ENCODE assay signal across 19 cellular contexts in genomic region chr1:2950926-2951305, GRCh38.
DNase-seq lines count a peak whose midpoint lies in the region; ATAC-seq and TF ChIP-seq lines count a peak whose summit lies in the region.
"Had no signal": no experiment of that assay in that cellular context is flagged by ENCODE, and none has a peak within 500 bp of the region (broad histone marks: within the 10 kb centered on the region; RNA-seq: fewer than 3 reads in every experiment).

No MANE protein-coding gene starts in this region.

- no peak overlapping the region for H3K4me3 Mint-ChIP-seq in activated B cell treated with CpG ODN at 0.5 μM for 24 hours
- no peak overlapping the region for H3K4me3 Mint-ChIP-seq in stimulated activated memory B cell treated with anti-CD40 and anti-IgM and Interleukin-4, amounts not matched to agents 10 μg/mL and 1 μg/mL and 100 μg/mL, for 72 hours
- no peak overlapping the region for H3K4me3 Mint-ChIP-seq in activated T-helper 17 cell treated with anti-CD3 and anti-CD28 coated beads, Interleukin-2, amount 50 U/mL, for 72 hours

- peaks cover 74% of the 10 kb centered on the region for H3K4me1 Mint-ChIP-seq in activated B cell treated with CpG ODN at 0.5 μM for 24 hours
- H3K4me1 Mint-ChIP-seq in stimulated activated memory B cell treated with anti-CD40 and anti-IgM and Interleukin-4, amounts not matched to agents 10 μg/mL and 1 μg/mL and 100 μg/mL, for 72 hours = peaks cover 59% of the 10 kb centered on the region
- no peaks in the 10 kb centered on the region for H3K4me1 Mint-ChIP-seq in activated T-helper 17 cell treated with anti-CD3 and anti-CD28 coated beads, Interleukin-2, amount 50 U/mL, for 72 hours

- H3K27me3 ChIP-seq in lower lobe of right lung (ENCODE audit: low read depth) = peaks cover 42% of the 10 kb centered on the region

- CTCF ChIA-PET in activated B cell treated with CpG ODN at 0.5 μM for 24 hours (lab: Charles Lee) = no interaction called here

- H3K9me3 Mint-ChIP-seq in activated B cell treated with CpG ODN at 0.5 μM for 24 hours = peaks cover 20% of the 10 kb centered on the region
- peaks cover 24% of the 10 kb centered on the region for H3K9me3 Mint-ChIP-seq in stimulated activated memory B cell treated with anti-CD40 and anti-IgM and Interleukin-4, amounts not matched to agents 10 μg/mL and 1 μg/mL and 100 μg/mL, for 72 hours
- H3K9me3 Mint-ChIP-seq in activated T-helper 17 cell treated with anti-CD3 and anti-CD28 coated beads, Interleukin-2, amount 50 U/mL, for 72 hours = peaks cover 12% of the 10 kb centered on the region

- ATAC-seq in left cardiac atrium = no peak
- ATAC-seq in activated B cell treated with CpG ODN at 0.5 μM for 24 hours (ENCODE audit: low read depth) = no peak
- ATAC-seq in lower lobe of right lung = no peak
- no peak for ATAC-seq in stimulated activated memory B cell treated with anti-CD40 and anti-IgM and Interleukin-4, amounts not matched to agents 10 μg/mL and 1 μg/mL and 100 μg/mL, for 72 hours
- ATAC-seq in activated T-helper 17 cell treated with anti-CD3 and anti-CD28 coated beads, Interleukin-2, amount 50 U/mL, for 72 hours (replicated peaks) = no peak
- ATAC-seq: A549 had no signal

- DNase-seq in left cardiac atrium = peak; percentile 11
- DNase-seq in cardiac septum (ENCODE audit: low spot score) = no peak
- no peak for DNase-seq in activated B cell treated with CpG ODN at 0.5 μM for 24 hours
- DNase-seq in lower lobe of right lung = peak; percentile 28
- no peak for DNase-seq in activated CD8-positive, alpha-beta memory T cell treated with anti-CD3 and anti-CD28 coated beads for 24 hours
- DNase-seq in G401 (ENCODE audit: low spot score) = no peak
- DNase-seq: GDM1, GM23248, KG1, NCI-H1105 treated with DMSO at 0.1 percent for 48 hours, NCI-H187, NCI-H2107, NCI-H510A treated with DMSO at 0.1 percent for 48 hours, NCI-H774, SIG-M5 had no signal

- peak overlapping the region; percentile 65 for H3K27ac Mint-ChIP-seq in activated B cell treated with CpG ODN at 0.5 μM for 24 hours
- peak overlapping the region; percentile 80 for H3K27ac Mint-ChIP-seq in stimulated activated memory B cell treated with anti-CD40 and anti-IgM and Interleukin-4, amounts not matched to agents 10 μg/mL and 1 μg/mL and 100 μg/mL, for 72 hours
- H3K27ac Mint-ChIP-seq in activated T-helper 17 cell treated with anti-CD3 and anti-CD28 coated beads, Interleukin-2, amount 50 U/mL, for 72 hours = no peak overlapping the region

- intact Hi-C loops in left cardiac atrium (cut with DNase I) (no loop called here), cardiac septum (cut with DNase I) (no loop called here), activated B cell treated with CpG ODN at 0.5 μM for 24 hours (cut with micrococcal nuclease) (no loop called here), lower lobe of right lung (cut with DNase I) (no loop called here)

- TF ChIP-seq CTCF in activated B cell treated with CpG ODN at 0.5 μM for 24 hours (IDR thresholded peaks at IDR 0.05) (no peak), lower lobe of right lung (IDR thresholded peaks at IDR 0.05) (no peak)

- in situ Hi-C loops in G401 (cut with HindIII; ENCODE audit: low sequenced_read_pairs) = no loop called here

- POLR2A ChIA-PET in activated B cell treated with CpG ODN at 0.5 μM for 24 hours (lab: Charles Lee) = no interaction called here

- H3K9me3 ChIP-seq in lower lobe of right lung = peaks cover 8% of the 10 kb centered on the region
- H3K9me3 ChIP-seq: A549 had no signal

- H3K4me1 ChIP-seq in lower lobe of right lung = no peaks in the 10 kb centered on the region
- H3K4me1 ChIP-seq: A549, HAP-1 had no signal

- no peak overlapping the region for H3K4me3 ChIP-seq in lower lobe of right lung
- H3K4me3 ChIP-seq: A549, GM23248, HAP-1 had no signal

- peaks cover 13% of the 10 kb centered on the region for H3K36me3 Mint-ChIP-seq in activated B cell treated with CpG ODN at 0.5 μM for 24 hours (ENCODE audit: low read depth)
- peaks cover 25% of the 10 kb centered on the region for H3K36me3 Mint-ChIP-seq in stimulated activated memory B cell treated with anti-CD40 and anti-IgM and Interleukin-4, amounts not matched to agents 10 μg/mL and 1 μg/mL and 100 μg/mL, for 72 hours
- H3K36me3 Mint-ChIP-seq in activated T-helper 17 cell treated with anti-CD3 and anti-CD28 coated beads, Interleukin-2, amount 50 U/mL, for 72 hours (ENCODE audit: low read depth) = no peaks in the 10 kb centered on the region

- no peak overlapping the region for H3K27ac ChIP-seq in lower lobe of right lung
- H3K27ac ChIP-seq: A549, GM23248 had no signal

- no peaks in the 10 kb centered on the region for H3K36me3 ChIP-seq in lower lobe of right lung
- H3K36me3 ChIP-seq: HAP-1 had no signal

- no peaks in the 10 kb centered on the region for H3K27me3 Mint-ChIP-seq in activated B cell treated with CpG ODN at 0.5 μM for 24 hours
- peaks cover 10% of the 10 kb centered on the region for H3K27me3 Mint-ChIP-seq in stimulated activated memory B cell treated with anti-CD40 and anti-IgM and Interleukin-4, amounts not matched to agents 10 μg/mL and 1 μg/mL and 100 μg/mL, for 72 hours
- H3K27me3 Mint-ChIP-seq in activated T-helper 17 cell treated with anti-CD3 and anti-CD28 coated beads, Interleukin-2, amount 50 U/mL, for 72 hours = peaks cover 13% of the 10 kb centered on the region

Comparison
In these comparisons a context has a peak if more than half of its experiments do, and no peak if none do; other contexts are left out.
1. DNase-seq: peak in left cardiac atrium (single experiment) and lower lobe of right lung (single experiment); none in cardiac septum (single experiment), activated B cell treated with CpG ODN at 0.5 μM for 24 hours (single experiment), activated CD8-positive, alpha-beta memory T cell treated with anti-CD3 and anti-CD28 coated beads for 24 hours (single experiment) and G401 (single experiment).